ENCODE assay signal across 8 cellular contexts in the genomic region with DNA sequence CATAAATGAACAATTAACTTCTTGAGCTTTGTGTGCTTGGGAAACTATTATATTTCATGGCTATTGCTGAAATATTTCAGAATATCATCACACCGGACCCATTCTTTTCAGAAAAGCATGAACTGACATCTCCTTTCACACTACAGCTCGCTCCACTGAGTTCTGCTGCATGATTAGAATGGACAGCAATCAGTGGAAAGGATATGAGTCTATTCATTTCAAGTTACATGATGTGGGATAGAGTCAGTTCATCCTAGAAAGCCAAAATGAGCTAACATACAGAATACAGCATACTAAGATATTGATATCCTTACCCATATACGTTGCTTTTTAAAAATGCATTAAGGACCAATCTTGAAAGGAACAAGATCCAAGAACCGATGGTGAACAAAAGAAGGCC. TPM values are rescaled to one million over a fixed set of nuclear protein-coding genes. Genes with fewer than 3 reads are reported as not detected.
DNase-seq lines count a peak whose midpoint lies in the region; ATAC-seq and TF ChIP-seq lines count a peak whose summit lies in the region.

No MANE protein-coding gene starts in this region.

- H3K4me3 ChIP-seq in OCI-LY1 (ENCODE audit: low read depth, low read length, poor library complexity, severe bottlenecking) (no peak overlapping the region), endodermal cell (ENCODE audit: low read length) (peak overlapping the region; percentile 75)

- H3K4me1 Mint-ChIP-seq in CD4-positive, alpha-beta T cell (ENCODE audit: low read depth) = peaks cover 52% of the 10 kb centered on the region
- peaks cover 32% of the 10 kb centered on the region for H3K4me1 Mint-ChIP-seq in endodermal cell

- H3K4me3 Mint-ChIP-seq in CD4-positive, alpha-beta T cell = peak overlapping the region; percentile 93
- H3K4me3 Mint-ChIP-seq in endodermal cell = peak overlapping the region; percentile 84

- H3K9me2 ChIP-seq in OCI-LY1 (ENCODE audit: low read depth, low read length) = no peaks in the 10 kb centered on the region

- peaks cover 7% of the 10 kb centered on the region; the same call in 1 of the 2 replicates for H3K79me2 ChIP-seq in OCI-LY1 (ENCODE audit: insufficient read depth, low read length)

- no peaks in the 10 kb centered on the region for H3K27me3 Mint-ChIP-seq in CD4-positive, alpha-beta T cell
- H3K27me3 Mint-ChIP-seq in endodermal cell (ENCODE audit: insufficient read depth) = no peaks in the 10 kb centered on the region

- 85 to 86% methylated on average over 2 to 4 of the region's 4 CpGs for WGBS in endodermal cell (ENCODE audit: insufficient coverage in 1 of 2, insufficient read length in 1 of 2), 2 experiments

- no peak overlapping the region for H3K27ac ChIP-seq in CD4-positive, alpha-beta T cell (ENCODE audit: low read depth, low read length)
- H3K27ac ChIP-seq in OCI-LY1 (ENCODE audit: low read depth, low read length, poor library complexity, severe bottlenecking) = peak overlapping the region; percentile 2
- no peak overlapping the region for H3K27ac ChIP-seq in endodermal cell (ENCODE audit: low read depth, low read length)

- H3K9me3 ChIP-seq in CD4-positive, alpha-beta T cell (ENCODE audit: control insufficient read depth, low read length) = no peaks in the 10 kb centered on the region
- no peaks in the 10 kb centered on the region for H3K9me3 ChIP-seq in OCI-LY1 (ENCODE audit: low read length)
- no peaks in the 10 kb centered on the region for H3K9me3 ChIP-seq in endodermal cell (ENCODE audit: control insufficient read depth, low read length)

- peak overlapping the region; percentile 89 for H3K27ac Mint-ChIP-seq in CD4-positive, alpha-beta T cell
- peak overlapping the region; percentile 90 for H3K27ac Mint-ChIP-seq in endodermal cell

- POLR2A ChIA-PET in CD4-positive, alpha-beta T cell (lab: Charles Lee) = interaction anchor here (0.9 to 3.3 kb wide), 10 partner anchors 12 to 284 kb away, joined by 3 to 21 read pairs (median 4); a partner anchor contains a TSS

- no peaks in the 10 kb centered on the region for H3K27me3 ChIP-seq in CD4-positive, alpha-beta T cell (ENCODE audit: control insufficient read depth, insufficient read depth, low read length)
- H3K27me3 ChIP-seq in OCI-LY1 (ENCODE audit: insufficient read depth, low read length) = no peaks in the 10 kb centered on the region
- no peaks in the 10 kb centered on the region for H3K27me3 ChIP-seq in endodermal cell (ENCODE audit: control insufficient read depth, insufficient read depth, low read length, poor library complexity, severe bottlenecking)

- H3K9ac ChIP-seq in OCI-LY1 (ENCODE audit: low read length) (peak overlapping the region; percentile 57; the same call in 1 of the 2 replicates), endodermal cell (ENCODE audit: extremely low read depth, low read length, poor library complexity, severe bottlenecking) (peak overlapping the region; percentile 66)

- no peaks in the 10 kb centered on the region; the same call in 1 of the 2 replicates for H3F3A ChIP-seq in OCI-LY1 (ENCODE audit: insufficient read depth, low read length)

- ATAC-seq in CD4-positive, alpha-beta T cell (ENCODE audit: poor library complexity) = no peak
- no peak for ATAC-seq in HG03521 (IDR thresholded peaks at IDR 0.05; ENCODE audit: unreplicated experiment)
- ATAC-seq in HG03139 (IDR thresholded peaks at IDR 0.05; ENCODE audit: unreplicated experiment) = no peak

- H3K9me3 Mint-ChIP-seq in CD4-positive, alpha-beta T cell = no peaks in the 10 kb centered on the region
- H3K9me3 Mint-ChIP-seq in endodermal cell = no peaks in the 10 kb centered on the region

- H3K36me3 Mint-ChIP-seq in CD4-positive, alpha-beta T cell (ENCODE audit: low read depth) = peaks cover 11% of the 10 kb centered on the region
- peaks cover 6% of the 10 kb centered on the region for H3K36me3 Mint-ChIP-seq in endodermal cell (ENCODE audit: low read depth)

- no peaks in the 10 kb centered on the region for H4K20me1 ChIP-seq in OCI-LY1 (ENCODE audit: insufficient read depth, low read length)

- peak overlapping the region; percentile 34; the same call in 1 of the 2 replicates for H3K4me2 ChIP-seq in OCI-LY1 (ENCODE audit: low read length)

- peaks cover 10% of the 10 kb centered on the region; the same call in 1 of the 2 replicates for H3K36me3 ChIP-seq in OCI-LY1 (ENCODE audit: insufficient read depth, low read length)
- peaks cover 17% of the 10 kb centered on the region for H3K36me3 ChIP-seq in endodermal cell (ENCODE audit: control insufficient read depth, insufficient read depth, low read length)

- TF ChIP-seq CTCF in CD4-positive, alpha-beta T cell (IDR thresholded peaks at IDR 0.05) = no peak
- TF ChIP-seq CTCF in OCI-LY1 (IDR thresholded peaks at IDR 0.05; ENCODE audit: low read length) (no peak), endodermal cell (conservative IDR thresholded peaks at IDR 0.05) (no peak)

- CTCF ChIA-PET in CD4-positive, alpha-beta T cell (lab: Charles Lee) = interaction anchor here (0.7 to 4.0 kb wide), 26 partner anchors 11 to 284 kb away, joined by 3 to 32 read pairs (median 5); a partner anchor contains a TSS

- DNase-seq in CD4-positive, alpha-beta T cell = no peak
- no peak for DNase-seq in endodermal cell
- peak; percentile 47 for DNase-seq in pons (ENCODE audit: low spot score)
- no peak for DNase-seq in head of caudate nucleus
- no peak for DNase-seq in NCI-H1105 (lab: John Stamatoyannopoulos, UW)

- H3K4me1 ChIP-seq in OCI-LY1 (ENCODE audit: insufficient read depth, low read length, severe bottlenecking) (peaks cover 37% of the 10 kb centered on the region), endodermal cell (ENCODE audit: control insufficient read depth, insufficient read depth, low read length) (peaks cover 16% of the 10 kb centered on the region)

- no peak overlapping the region for H2AFZ ChIP-seq in OCI-LY1 (ENCODE audit: low read length)

- intact Hi-C loops in CD4-positive, alpha-beta T cell (cut with DNase I, micrococcal nuclease) = loop anchor here (1.0 to 10.0 kb wide), 7 partner anchors 50 to 753 kb away; a partner anchor contains a TSS
- intact Hi-C loops in head of caudate nucleus (cut with DNase I) = no loop called here

RNA-seq across cellular contexts. Expression of a gene that starts 1.1 kb away (rescaled TPM):
- total RNA-seq in CD4-positive, alpha-beta T cell = 10 to 100 TPM; 32.9 to 33.6 TPM
- total RNA-seq in endodermal cell = 10 to 100 TPM; 19.3 to 22.6 TPM
- 21.4 TPM for polyA plus RNA-seq in endodermal cell (2013, experiment 1 of 2)
- 20.2 TPM for polyA plus RNA-seq in endodermal cell (2013, experiment 2 of 2)

RNA-seq across cellular contexts. Expression of a gene that starts 46.4 kb away (rescaled TPM):
- total RNA-seq in CD4-positive, alpha-beta T cell = 10 to 100 TPM; 14.4 to 16.7 TPM
- 10 to 100 TPM; 22.2 to 25.9 TPM for total RNA-seq in endodermal cell
- 37.1 TPM for polyA plus RNA-seq in endodermal cell (2013, experiment 1 of 2)
- 39.4 TPM for polyA plus RNA-seq in endodermal cell (2013, experiment 2 of 2)

RNA-seq across cellular contexts. Expression of a gene that starts 56.4 kb away (rescaled TPM):
- 1 to 10 TPM; 6.4 to 7.5 TPM for total RNA-seq in CD4-positive, alpha-beta T cell
- 10 to 100 TPM; 13.1 to 16.6 TPM for total RNA-seq in endodermal cell
- 14.5 TPM for polyA plus RNA-seq in endodermal cell (2013, experiment 1 of 2)
- 14.9 TPM for polyA plus RNA-seq in endodermal cell (2013, experiment 2 of 2)
